In the genomic region with DNA sequence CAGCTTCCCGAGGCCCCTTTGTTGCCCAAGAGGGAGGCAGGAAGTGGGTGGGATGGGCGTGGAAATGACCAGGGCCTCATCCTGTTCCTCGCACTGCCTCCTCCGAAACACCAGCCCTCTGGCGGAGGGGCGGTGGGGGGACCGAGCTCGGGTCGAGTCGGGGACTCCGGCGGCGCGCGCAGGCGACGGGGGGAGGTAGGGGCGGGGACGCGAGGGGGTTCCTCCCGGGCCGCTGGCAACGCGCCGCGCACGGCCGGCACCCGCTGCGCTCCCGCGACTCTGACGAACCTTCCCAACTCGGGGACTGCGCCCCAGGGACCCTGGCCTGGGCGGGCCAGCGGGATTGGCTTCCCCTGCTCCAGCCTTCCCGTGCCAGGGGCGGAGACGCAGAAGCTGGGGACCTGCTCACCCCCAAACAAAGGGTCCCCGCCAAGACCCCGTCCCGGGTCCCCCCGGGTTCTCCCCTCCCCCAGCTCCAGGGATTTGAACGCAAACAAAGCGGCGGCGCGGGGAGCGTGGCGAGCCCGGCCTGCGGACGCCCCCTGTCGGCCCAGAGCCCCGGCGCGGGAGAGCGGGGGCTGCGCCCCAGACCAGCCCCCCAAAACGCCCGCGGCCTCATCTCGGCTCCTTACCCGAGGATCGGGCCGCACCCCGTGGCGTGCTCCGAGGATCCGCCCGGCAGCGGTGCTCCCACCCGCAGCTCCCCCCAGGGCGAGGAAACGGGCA, we compare ENCODE assay signal across 8 cellular contexts. TPM values are rescaled to one million over a fixed set of nuclear protein-coding genes. Genes with fewer than 3 reads are reported as not detected.
DNase-seq lines count a peak whose midpoint lies in the region; ATAC-seq, FAIRE-seq and TF ChIP-seq lines count a peak whose summit lies in the region.

No MANE protein-coding gene starts in this region.

- no peak overlapping the region for H2BK12ac ChIP-seq in neuronal stem cell (ENCODE audit: low read length)

- peak overlapping the region; percentile 77 for H4K8ac ChIP-seq in neuronal stem cell (ENCODE audit: low read depth, low read length)

- TF ChIP-seq CTCF in Peyer's patch (IDR thresholded peaks at IDR 0.05): peak; percentile 30 to 62 (median 48)

- TF ChIP-seq POLR2A in Peyer's patch (IDR thresholded peaks at IDR 0.05): peak in 1 of 2 donors; percentile 34

- H2BK15ac ChIP-seq in neuronal stem cell (ENCODE audit: low read length): peak overlapping the region; percentile 91

- H3K27me3 ChIP-seq in Peyer's patch: no peaks in the 10 kb centered on the region
- H3K27me3 ChIP-seq in neuronal stem cell (ENCODE audit: control insufficient read depth in 3 of 3, insufficient read depth in 3 of 3, low read depth in 1 of 3, low read length in 3 of 3): no peaks in the 10 kb centered on the region

- H3K36me3 ChIP-seq in Peyer's patch (peaks cover 0 to 27% (median 0%) of the 10 kb centered on the region in 3 donors), neuronal stem cell (replicated peaks in 1 of 2; ENCODE audit: control insufficient read depth in 2 of 2, insufficient read depth in 2 of 2, low read length in 2 of 2) (peaks cover 39 to 42% of the 10 kb centered on the region in 2 donors)

- H3K9ac ChIP-seq in neuronal stem cell (ENCODE audit: low read depth, low read length, poor library complexity): peak overlapping the region; percentile 96

- ATAC-seq in GM18867 (IDR thresholded peaks at IDR 0.05; ENCODE audit: unreplicated experiment): peak; percentile 44
- ATAC-seq in activated naive CD4-positive, alpha-beta T cell treated with anti-CD3 and anti-CD28 coated beads, Interleukin-2, amount 50 U/mL, for 72 hours: peak; percentile 62 to 63

- peak overlapping the region; percentile 99 for H3K14ac ChIP-seq in neuronal stem cell (ENCODE audit: low read length)

- DNase-seq in AG20443 (ENCODE audit: low spot score) (peak; percentile 94), HTR-8/SVneo (ENCODE audit: insufficient read length, low spot score) (peak; percentile 99), Peyer's patch (peak; percentile 65 to 89 (median 77)), germinal center (ENCODE audit: low spot score) (peak; percentile 57), neuronal stem cell (ENCODE audit: low spot score) (peak; percentile 80), urothelium cell line (ENCODE audit: low spot score) (peak; percentile 95)
- DNase-seq in activated naive CD4-positive, alpha-beta T cell treated with anti-CD3 and anti-CD28 coated beads, Interleukin-2, amount 50 U/mL, for 72 hours (ENCODE audit: low spot score in 2 of 2): peak in 1 of 2 donors; percentile 60

- H3K4me2 ChIP-seq in neuronal stem cell (ENCODE audit: insufficient read depth, low read length, poor library complexity, severe bottlenecking): peak overlapping the region; percentile 58

- H4K91ac ChIP-seq in neuronal stem cell (ENCODE audit: low read depth, low read length, poor library complexity): peak overlapping the region; percentile 94

- peak overlapping the region; percentile 51 for H2BK120ac ChIP-seq in neuronal stem cell (ENCODE audit: low read depth, low read length)

- H2AFZ ChIP-seq in neuronal stem cell (ENCODE audit: low read length): peak overlapping the region; percentile 78

- H2AK5ac ChIP-seq in neuronal stem cell (ENCODE audit: low read depth, low read length): peak overlapping the region; percentile 3

- peak overlapping the region; percentile 100 for H3K18ac ChIP-seq in neuronal stem cell (ENCODE audit: low read length)

- H2BK5ac ChIP-seq in neuronal stem cell (ENCODE audit: low read length): peak overlapping the region; percentile 88

- peak overlapping the region; percentile 86 to 99 (median 92) for H3K27ac ChIP-seq in Peyer's patch
- peak overlapping the region; percentile 91 for H3K27ac ChIP-seq in neuronal stem cell (replicated peaks; ENCODE audit: low read length)

- peak overlapping the region; percentile 34 for H3K23ac ChIP-seq in neuronal stem cell (ENCODE audit: low read depth, low read length, poor library complexity)

- H3K9me3 Mint-ChIP-seq in activated naive CD4-positive, alpha-beta T cell treated with anti-CD3 and anti-CD28 coated beads, Interleukin-2, amount 50 U/mL, for 72 hours: no peaks in the 10 kb centered on the region

- peaks cover 39% of the 10 kb centered on the region for H3K79me1 ChIP-seq in neuronal stem cell (ENCODE audit: low read depth, low read length)

- H3K4me1 ChIP-seq in Peyer's patch (peaks cover 0 to 36% (median 18%) of the 10 kb centered on the region in 4 donors), neuronal stem cell (ENCODE audit: control insufficient read depth in 2 of 2, insufficient read depth in 1 of 2, low read depth in 1 of 2, low read length in 2 of 2) (peaks cover 14 to 16% of the 10 kb centered on the region in 2 donors)

- H3K4me3 ChIP-seq in Peyer's patch: peak overlapping the region; percentile 61 to 91 (median 74)
- H3K4me3 ChIP-seq in neuronal stem cell (ENCODE audit: low read length in 2 of 2): peak overlapping the region; percentile 93 to 95

- WGBS in neuronal stem cell (ENCODE audit: extremely low coverage in 2 of 2, insufficient read length in 2 of 2, insufficient replicate concordance in 1 of 2), 2 donors: no CpG with 5 or more reads among the region's 76 CpGs

- H3K36me3 Mint-ChIP-seq in activated naive CD4-positive, alpha-beta T cell treated with anti-CD3 and anti-CD28 coated beads, Interleukin-2, amount 50 U/mL, for 72 hours: no peaks in the 10 kb centered on the region

- H3K4ac ChIP-seq in neuronal stem cell (ENCODE audit: low read length): peak overlapping the region; percentile 81

- H3K9me3 ChIP-seq in Peyer's patch (no peaks in the 10 kb centered on the region), neuronal stem cell (replicated peaks in 1 of 2; ENCODE audit: control insufficient read depth in 2 of 2, insufficient read depth in 1 of 2, low read depth in 1 of 2, low read length in 2 of 2) (no peaks in the 10 kb centered on the region)

- H3K27ac Mint-ChIP-seq in activated naive CD4-positive, alpha-beta T cell treated with anti-CD3 and anti-CD28 coated beads, Interleukin-2, amount 50 U/mL, for 72 hours: peak overlapping the region in 1 of 2 donors; percentile 57

- FAIRE-seq in HTR-8/SVneo (lab: Jason Lieb, UNC) (peak; percentile 98), urothelium cell line (lab: Jason Lieb, UNC) (peak; percentile 74)

RNA-seq across cellular contexts. Expression of gene SEMA4C, which starts 1.2 kb away (rescaled TPM):
- total RNA-seq in Peyer's patch: 10 to 100 TPM in 3 of 4 donors, 1 to 10 TPM in 1; 4.2 to 19.0 (median 13.9) TPM
- 10 to 100 TPM in 1 of 2 donors, 1 to 10 TPM in 1; 6.8 to 10.8 TPM for total RNA-seq in activated naive CD4-positive, alpha-beta T cell treated with anti-CD3 and anti-CD28 coated beads, Interleukin-2, amount 50 U/mL, for 72 hours
- 40.1 TPM for polyA plus RNA-seq in neuronal stem cell (2013, experiment 1 of 2)
- polyA plus RNA-seq in neuronal stem cell (2013, experiment 2 of 2): 39.2 TPM

RNA-seq across cellular contexts. Expression of gene ANKRD39, which starts 10.9 kb away (rescaled TPM):
- 10 to 100 TPM in 3 of 4 donors, 1 to 10 TPM in 1; 5.8 to 17.3 (median 15.4) TPM for total RNA-seq in Peyer's patch
- 10 to 100 TPM; 23.8 to 39.2 TPM for total RNA-seq in activated naive CD4-positive, alpha-beta T cell treated with anti-CD3 and anti-CD28 coated beads, Interleukin-2, amount 50 U/mL, for 72 hours
- polyA plus RNA-seq in neuronal stem cell (2013, experiment 1 of 2): 10.5 TPM
- polyA plus RNA-seq in neuronal stem cell (2013, experiment 2 of 2): 9.7 TPM

RNA-seq across cellular contexts. Expression of gene ANKRD23, which starts 24.9 kb away (rescaled TPM):
- total RNA-seq in Peyer's patch: 10 to 100 TPM in 2 of 4 donors, 1 to 10 TPM in 2; 7.4 to 14.0 (median 8.9) TPM
- total RNA-seq in activated naive CD4-positive, alpha-beta T cell treated with anti-CD3 and anti-CD28 coated beads, Interleukin-2, amount 50 U/mL, for 72 hours: 1 to 10 TPM; 3.7 to 6.8 TPM
- 2.3 TPM for polyA plus RNA-seq in neuronal stem cell (2013, experiment 1 of 2)
- 1.9 TPM for polyA plus RNA-seq in neuronal stem cell (2013, experiment 2 of 2)

RNA-seq across cellular contexts. Expression of gene CNNM3, which starts 52.6 kb away (rescaled TPM):
- 100 to 1,000 TPM in 1 of 4 donors, 10 to 100 TPM in 3; 29.8 to 108 (median 44.8) TPM for total RNA-seq in Peyer's patch
- 10 to 100 TPM; 15.0 to 18.8 TPM for total RNA-seq in activated naive CD4-positive, alpha-beta T cell treated with anti-CD3 and anti-CD28 coated beads, Interleukin-2, amount 50 U/mL, for 72 hours
- 13.3 TPM for polyA plus RNA-seq in neuronal stem cell (2013, experiment 1 of 2)
- 13.5 TPM for polyA plus RNA-seq in neuronal stem cell (2013, experiment 2 of 2)
